1 cellular context compared by ENCODE assay signal in the genomic region with DNA sequence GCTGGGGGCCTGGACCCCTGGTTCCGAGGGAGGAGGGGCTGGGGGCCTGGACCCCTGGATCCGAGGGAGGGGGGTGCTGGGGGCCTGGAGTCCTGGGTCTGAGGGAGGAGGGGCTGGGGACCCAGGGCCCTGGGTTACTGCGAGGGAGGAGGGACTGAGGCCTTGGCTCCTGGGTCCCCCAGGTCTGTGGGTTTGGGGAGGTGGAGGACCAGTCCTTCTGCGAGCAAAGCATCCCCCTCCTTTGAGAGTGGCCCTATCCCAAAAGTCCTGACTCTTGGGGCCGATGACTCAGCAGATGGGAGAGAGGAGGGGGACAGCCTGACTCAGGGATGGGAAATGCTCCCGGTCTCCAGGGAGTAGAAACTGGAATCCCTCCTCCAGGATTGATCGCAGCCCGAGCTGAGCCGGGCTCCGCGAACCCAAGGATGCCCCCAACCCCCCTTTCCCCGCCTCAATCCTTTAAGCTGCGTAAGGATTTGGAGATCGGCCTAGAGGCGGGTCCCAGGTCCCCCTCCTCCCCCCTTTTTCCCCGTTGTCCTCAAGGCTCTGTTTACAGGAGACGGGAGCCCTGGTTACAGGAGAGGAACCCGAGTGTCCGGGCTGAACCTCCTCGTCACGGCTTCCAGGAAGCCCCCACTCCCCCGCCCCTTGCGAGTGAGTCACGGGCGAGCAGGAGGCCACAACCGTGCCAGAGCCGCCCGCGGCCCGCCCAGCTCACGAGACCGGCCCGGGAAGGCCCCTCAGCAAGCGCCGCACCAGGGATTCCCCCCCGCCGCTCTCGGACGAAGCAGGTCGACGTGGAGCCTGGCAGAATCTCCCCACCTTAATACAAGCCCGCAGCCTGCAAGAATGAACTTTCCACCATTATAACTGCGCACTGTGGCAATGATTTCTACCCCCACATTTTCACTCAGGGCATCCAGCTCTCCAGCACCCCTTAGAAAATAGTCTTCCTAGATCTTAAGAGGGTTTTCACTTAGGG.
TF ChIP-seq lines count a peak whose summit lies in the region.

No MANE protein-coding gene starts in this region.

TF ChIP-seq in SK-N-SH treated with all-trans-retinoic acid at 6 μM for 48 hours, 23 proteins besides CTCF, POLR2A, EP300 and RAD21 (continued from another document):
- TF ChIP-seq, protein P1, sequence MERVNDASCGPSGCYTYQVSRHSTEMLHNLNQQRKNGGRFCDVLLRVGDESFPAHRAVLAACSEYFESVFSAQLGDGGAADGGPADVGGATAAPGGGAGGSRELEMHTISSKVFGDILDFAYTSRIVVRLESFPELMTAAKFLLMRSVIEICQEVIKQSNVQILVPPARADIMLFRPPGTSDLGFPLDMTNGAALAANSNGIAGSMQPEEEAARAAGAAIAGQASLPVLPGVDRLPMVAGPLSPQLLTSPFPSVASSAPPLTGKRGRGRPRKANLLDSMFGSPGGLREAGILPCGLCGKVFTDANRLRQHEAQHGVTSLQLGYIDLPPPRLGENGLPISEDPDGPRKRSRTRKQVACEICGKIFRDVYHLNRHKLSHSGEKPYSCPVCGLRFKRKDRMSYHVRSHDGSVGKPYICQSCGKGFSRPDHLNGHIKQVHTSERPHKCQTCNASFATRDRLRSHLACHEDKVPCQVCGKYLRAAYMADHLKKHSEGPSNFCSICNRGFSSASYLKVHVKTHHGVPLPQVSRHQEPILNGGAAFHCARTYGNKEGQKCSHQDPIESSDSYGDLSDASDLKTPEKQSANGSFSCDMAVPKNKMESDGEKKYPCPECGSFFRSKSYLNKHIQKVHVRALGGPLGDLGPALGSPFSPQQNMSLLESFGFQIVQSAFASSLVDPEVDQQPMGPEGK (CRISPR knock-in tag; IDR thresholded peaks at IDR 0.05; ENCODE audit: borderline replicate concordance), result peak; percentile 67; the same call in 1 of the 2 replicates
- no peak for TF ChIP-seq ZFP30 (CRISPR knock-in tag; IDR thresholded peaks at IDR 0.05)
- TF ChIP-seq, protein P2, sequence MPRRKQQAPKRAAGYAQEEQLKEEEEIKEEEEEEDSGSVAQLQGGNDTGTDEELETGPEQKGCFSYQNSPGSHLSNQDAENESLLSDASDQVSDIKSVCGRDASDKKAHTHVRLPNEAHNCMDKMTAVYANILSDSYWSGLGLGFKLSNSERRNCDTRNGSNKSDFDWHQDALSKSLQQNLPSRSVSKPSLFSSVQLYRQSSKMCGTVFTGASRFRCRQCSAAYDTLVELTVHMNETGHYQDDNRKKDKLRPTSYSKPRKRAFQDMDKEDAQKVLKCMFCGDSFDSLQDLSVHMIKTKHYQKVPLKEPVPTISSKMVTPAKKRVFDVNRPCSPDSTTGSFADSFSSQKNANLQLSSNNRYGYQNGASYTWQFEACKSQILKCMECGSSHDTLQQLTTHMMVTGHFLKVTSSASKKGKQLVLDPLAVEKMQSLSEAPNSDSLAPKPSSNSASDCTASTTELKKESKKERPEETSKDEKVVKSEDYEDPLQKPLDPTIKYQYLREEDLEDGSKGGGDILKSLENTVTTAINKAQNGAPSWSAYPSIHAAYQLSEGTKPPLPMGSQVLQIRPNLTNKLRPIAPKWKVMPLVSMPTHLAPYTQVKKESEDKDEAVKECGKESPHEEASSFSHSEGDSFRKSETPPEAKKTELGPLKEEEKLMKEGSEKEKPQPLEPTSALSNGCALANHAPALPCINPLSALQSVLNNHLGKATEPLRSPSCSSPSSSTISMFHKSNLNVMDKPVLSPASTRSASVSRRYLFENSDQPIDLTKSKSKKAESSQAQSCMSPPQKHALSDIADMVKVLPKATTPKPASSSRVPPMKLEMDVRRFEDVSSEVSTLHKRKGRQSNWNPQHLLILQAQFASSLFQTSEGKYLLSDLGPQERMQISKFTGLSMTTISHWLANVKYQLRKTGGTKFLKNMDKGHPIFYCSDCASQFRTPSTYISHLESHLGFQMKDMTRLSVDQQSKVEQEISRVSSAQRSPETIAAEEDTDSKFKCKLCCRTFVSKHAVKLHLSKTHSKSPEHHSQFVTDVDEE (CRISPR knock-in tag; IDR thresholded peaks at IDR 0.05), result no peak
